In the genomic region with DNA sequence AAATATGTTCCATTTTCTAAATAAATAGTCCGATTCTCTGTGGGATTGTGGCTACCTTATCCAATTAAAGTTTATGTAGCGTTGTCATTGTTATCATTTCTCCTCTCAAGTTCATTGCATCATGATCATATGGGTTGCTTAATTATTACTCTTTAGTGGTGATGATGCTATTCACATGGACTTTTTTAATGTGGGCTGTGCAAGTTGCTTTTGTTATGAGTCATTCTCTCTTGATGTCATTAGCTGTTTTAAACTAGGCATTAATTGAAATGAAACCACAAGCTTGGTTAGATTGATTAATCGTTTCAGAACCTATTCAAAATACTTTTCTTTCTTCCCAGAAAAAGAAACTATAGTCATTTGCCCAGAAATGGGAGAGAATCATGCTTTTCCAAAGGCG, we compare ENCODE assay signal across 12 cellular contexts. TPM values are rescaled to one million over a fixed set of nuclear protein-coding genes. Genes with fewer than 3 reads are reported as not detected.
A peak's percentile ranks its signal among the peaks of the same experiment; 100 is the strongest.
DNase-seq lines count a peak whose midpoint lies in the region; ATAC-seq and TF ChIP-seq lines count a peak whose summit lies in the region.
"Had no signal": no experiment of that assay in that cellular context is flagged by ENCODE, and none has a peak within 500 bp of the region (broad histone marks: within the 10 kb centered on the region; RNA-seq: fewer than 3 reads in every experiment).

No MANE protein-coding gene starts in this region.

- DNase-seq in H4 (ENCODE audit: low spot score) (peak; percentile 69), fibroblast of villous mesenchyme (ENCODE audit: low read depth) (peak; percentile 82), OCI-LY7 (ENCODE audit: low spot score) (no peak), transverse colon (no peak), NCI-H2029 (lab: John Stamatoyannopoulos, UW) (no peak), right cardiac atrium (no peak)
- DNase-seq: activated T-cell treated with anti-CD3 and anti-CD28 coated beads for 4 hours; CD4-positive, alpha-beta T cell; NCI-H1048 had no signal

- BruUV-seq in OCI-LY7 (replicated peaks; lab: Mats Ljungman, UMichigan): no TSS peak

- TF ChIP-seq CTCF in fibroblast of villous mesenchyme (IDR thresholded peaks at IDR 0.05; ENCODE audit: insufficient read depth, low read depth, low read length) (no peak), OCI-LY7 (conservative IDR thresholded peaks at IDR 0.05; ENCODE audit: low read length) (no peak), transverse colon (IDR thresholded peaks at IDR 0.05) (no peak)

- TF ChIP-seq EP300 in transverse colon (IDR thresholded peaks at IDR 0.05; ENCODE audit: low read depth): no peak

- no peak overlapping the region for H2AFZ ChIP-seq in ACC112 (ENCODE audit: low read length, unreplicated experiment)
- no peak overlapping the region for H2AFZ ChIP-seq in OCI-LY7 (ENCODE audit: low read length)

- POLR2A ChIA-PET in OCI-LY7 (lab: Charles Lee): no interaction called here

- intact Hi-C loops in OCI-LY7 (cut with micrococcal nuclease; ENCODE audit: unreplicated experiment) (no loop called here), transverse colon (cut with DNase I; ENCODE audit: low total_unique reads) (no loop called here), right cardiac atrium (cut with DNase I) (no loop called here)

- ATAC-seq in SK-N-SH treated with all-trans-retinoic acid at 6 μM for 48 hours (peak; percentile 38), right cardiac atrium (no peak)

- CTCF ChIA-PET in OCI-LY7 (lab: Charles Lee; ENCODE audit: unreplicated experiment): no interaction called here

- no peak for TF ChIP-seq POLR2A in transverse colon (IDR thresholded peaks at IDR 0.05)

- H3K4me3 ChIP-seq in ACC112 (ENCODE audit: low read depth, low read length) (peak overlapping the region; percentile 76), fibroblast of villous mesenchyme (ENCODE audit: low read depth, low read length) (no peak overlapping the region), OCI-LY7 (ENCODE audit: low read depth, low read length, poor library complexity, severe bottlenecking) (no peak overlapping the region), transverse colon (no peak overlapping the region), right cardiac atrium (ENCODE audit: low read length) (no peak overlapping the region)
- H3K4me3 ChIP-seq: suprapubic skin had no signal

- H3K4me1 ChIP-seq in ACC112 (ENCODE audit: control insufficient read depth, insufficient read depth, low read length, unreplicated experiment): peaks cover 50% of the 10 kb centered on the region
- H3K4me1 ChIP-seq in OCI-LY7 (ENCODE audit: insufficient read depth, low read length, poor library complexity, severe bottlenecking): no peaks in the 10 kb centered on the region
- H3K4me1 ChIP-seq in transverse colon: peaks cover 0 to 8% (median 0%) of the 10 kb centered on the region in 4 donors
- no peaks in the 10 kb centered on the region for H3K4me1 ChIP-seq in right cardiac atrium (ENCODE audit: control insufficient read depth, insufficient read depth, low read length)

- in situ Hi-C loops in transverse colon (cut with MboI; ENCODE audit: low pct_ligation_motif_present in 1 of 4, low pct_unique_long_range_greater_than_20kb in 1 of 4, low sequenced_read_pairs in 3 of 4): no loop called here

- WGBS in transverse colon (ENCODE audit: low coverage in 1 of 2), 2 donors: 62% methylated on average over 4 of the region's 4 CpGs; no CpG with 5 or more reads in 1 of the 2 donors
- WGBS in right cardiac atrium: 85% methylated on average over 4 of the region's 4 CpGs

- H3K27ac ChIP-seq in ACC112 (ENCODE audit: low read depth, low read length) (peak overlapping the region; percentile 100), OCI-LY7 (ENCODE audit: low read depth, low read length, poor library complexity, severe bottlenecking) (no peak overlapping the region), transverse colon (no peak overlapping the region), right cardiac atrium (ENCODE audit: low read length) (no peak overlapping the region)
- H3K27ac ChIP-seq: suprapubic skin had no signal

- H3K4me2 ChIP-seq in OCI-LY7 (ENCODE audit: low read length): no peak overlapping the region

- no peaks in the 10 kb centered on the region for H4K20me1 ChIP-seq in OCI-LY7 (ENCODE audit: insufficient read depth, low read length)

- H3K27me3 ChIP-seq in ACC112 (ENCODE audit: insufficient read depth, low read length): no peaks in the 10 kb centered on the region
- H3K27me3 ChIP-seq in transverse colon: no peaks in the 10 kb centered on the region
- no peaks in the 10 kb centered on the region for H3K27me3 ChIP-seq in right cardiac atrium (ENCODE audit: control insufficient read depth, insufficient read depth)
- H3K27me3 ChIP-seq: suprapubic skin had no signal

- H3K36me3 ChIP-seq in ACC112 (ENCODE audit: insufficient read depth, low read length) (no peaks in the 10 kb centered on the region), OCI-LY7 (ENCODE audit: insufficient read depth, low read length) (no peaks in the 10 kb centered on the region), transverse colon (no peaks in the 10 kb centered on the region)
- H3K36me3 ChIP-seq: suprapubic skin had no signal

- H3K9me2 ChIP-seq in OCI-LY7 (ENCODE audit: insufficient read depth, low read length): no peaks in the 10 kb centered on the region

- H3K9me3 ChIP-seq in OCI-LY7 (ENCODE audit: low read length) (no peaks in the 10 kb centered on the region), transverse colon (no peaks in the 10 kb centered on the region), right cardiac atrium (ENCODE audit: control insufficient read depth, low read length) (no peaks in the 10 kb centered on the region)
- H3K9me3 ChIP-seq: suprapubic skin had no signal

- H3K79me2 ChIP-seq in ACC112 (ENCODE audit: control insufficient read depth, insufficient read depth, low read length, unreplicated experiment) (peaks cover 3% of the 10 kb centered on the region), OCI-LY7 (ENCODE audit: insufficient read depth, low read depth, low read length) (no peaks in the 10 kb centered on the region)

TF ChIP-seq in SK-N-SH treated with all-trans-retinoic acid at 6 μM for 48 hours, 23 proteins besides CTCF, POLR2A, EP300 and RAD21 (continues in another document):
- TF ChIP-seq TOX (CRISPR knock-in tag; IDR thresholded peaks at IDR 0.05; ENCODE audit: borderline replicate concordance) (peak; percentile 88; the same call in 1 of the 2 replicates), ZNF70 (CRISPR knock-in tag; IDR thresholded peaks at IDR 0.05) (no peak), ISL1 (CRISPR knock-in tag; IDR thresholded peaks at IDR 0.05) (0 out of 2 replicates have a peak, but pooled peaks have one; percentile 20), ZNF565 (CRISPR knock-in tag; conservative IDR thresholded peaks at IDR 0.05; ENCODE audit: low read depth) (no peak), GLIS3 (CRISPR knock-in tag; IDR thresholded peaks at IDR 0.05) (no peak), BACH2 (CRISPR knock-in tag; IDR thresholded peaks at IDR 0.05; ENCODE audit: borderline replicate concordance) (no peak), CREB5 (CRISPR knock-in tag; IDR thresholded peaks at IDR 0.05; ENCODE audit: low read depth) (no peak), ZC3H10 (CRISPR knock-in tag; IDR thresholded peaks at IDR 0.05) (peak; percentile 95), SNAI2 (CRISPR knock-in tag; IDR thresholded peaks at IDR 0.05) (no peak), ZFP3 (CRISPR knock-in tag; IDR thresholded peaks at IDR 0.05) (no peak), ESRRG (CRISPR knock-in tag; IDR thresholded peaks at IDR 0.05) (no peak), POU6F1 (CRISPR knock-in tag; IDR thresholded peaks at IDR 0.05; ENCODE audit: borderline replicate concordance, low read depth) (no peak), ZNF8 (CRISPR knock-in tag; IDR thresholded peaks at IDR 0.05) (no peak)
- TF ChIP-seq, protein P1, sequence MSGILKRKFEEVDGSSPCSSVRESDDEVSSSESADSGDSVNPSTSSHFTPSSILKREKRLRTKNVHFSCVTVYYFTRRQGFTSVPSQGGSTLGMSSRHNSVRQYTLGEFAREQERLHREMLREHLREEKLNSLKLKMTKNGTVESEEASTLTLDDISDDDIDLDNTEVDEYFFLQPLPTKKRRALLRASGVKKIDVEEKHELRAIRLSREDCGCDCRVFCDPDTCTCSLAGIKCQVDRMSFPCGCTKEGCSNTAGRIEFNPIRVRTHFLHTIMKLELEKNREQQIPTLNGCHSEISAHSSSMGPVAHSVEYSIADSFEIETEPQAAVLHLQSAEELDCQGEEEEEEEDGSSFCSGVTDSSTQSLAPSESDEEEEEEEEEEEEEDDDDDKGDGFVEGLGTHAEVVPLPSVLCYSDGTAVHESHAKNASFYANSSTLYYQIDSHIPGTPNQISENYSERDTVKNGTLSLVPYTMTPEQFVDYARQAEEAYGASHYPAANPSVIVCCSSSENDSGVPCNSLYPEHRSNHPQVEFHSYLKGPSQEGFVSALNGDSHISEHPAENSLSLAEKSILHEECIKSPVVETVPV (CRISPR knock-in tag; IDR thresholded peaks at IDR 0.05): no peak

RNA-seq across cellular contexts. Expression of gene NHS, which starts 38.2 kb away (rescaled TPM):
- total RNA-seq in H4 (2014; rRNA removed; shearing (Covaris generic)): 5.9 and 6.4 TPM in 2 replicates
- total RNA-seq in fibroblast of villous mesenchyme (2.6 and 5.2 TPM in 2 replicates), OCI-LY7 (2022) (not detected in 2 replicates), transverse colon (10 to 100 TPM in 1 of 4 donors, 1 to 10 TPM in 3; 1.2 to 10.7 (median 5.0) TPM), right cardiac atrium (1 to 10 TPM; 1.2 to 1.7 (median 1.6) TPM)
- not detected in 2 replicates for total RNA-seq in OCI-LY7 (2014; rRNA removed; shearing (Covaris generic))
- polyA plus RNA-seq in right cardiac atrium: 0.61 TPM

Comparison
In these comparisons a context has a peak if more than half of its experiments do, and no peak if none do; other contexts are left out.
1. DNase-seq: peak in H4 (single experiment) and fibroblast of villous mesenchyme (single experiment); none in OCI-LY7 (single experiment), transverse colon (single experiment), NCI-H2029 (single experiment) and right cardiac atrium (0 of 3).